ENCODE assay signal across 9 cellular contexts in genomic region chr1:6261615-6261995, GRCh38. TPM values are rescaled to one million over a fixed set of nuclear protein-coding genes. Genes with fewer than 3 reads are reported as not detected.
A peak's percentile ranks its signal among the peaks of the same experiment; 100 is the strongest.
DNase-seq lines count a peak whose midpoint lies in the region; ATAC-seq and TF ChIP-seq lines count a peak whose summit lies in the region.
"Had no signal": no experiment of that assay in that cellular context is flagged by ENCODE, and none has a peak within 500 bp of the region (broad histone marks: within the 10 kb centered on the region; RNA-seq: fewer than 3 reads in every experiment).

No MANE protein-coding gene starts in this region.

- H3K4me2 ChIP-seq in H9 (ENCODE audit: insufficient read depth, insufficient read length, low read length), result peak overlapping the region; percentile 32
- peak overlapping the region; percentile 82 for H3K4me2 ChIP-seq in fibroblast of lung (ENCODE audit: extremely low read depth, insufficient read depth, low read length)

- peaks cover 43% of the 10 kb centered on the region for H3K27me3 Mint-ChIP-seq in H9 (ENCODE audit: low read depth)

- TF ChIP-seq CTCF in H9 (conservative IDR thresholded peaks at IDR 0.05), result no peak
- no peak for TF ChIP-seq CTCF in RWPE1 (conservative IDR thresholded peaks at IDR 0.05; ENCODE audit: low read depth)
- TF ChIP-seq CTCF in fibroblast of lung (conservative IDR thresholded peaks at IDR 0.05 in 1 of 2, IDR thresholded peaks at IDR 0.05 in 1 of 2; ENCODE audit: low read depth in 1 of 2, low read length in 2 of 2), result no peak

- no peak overlapping the region for H4K91ac ChIP-seq in H9 (ENCODE audit: insufficient read length, low read depth, low read length)

- no peak overlapping the region for H2BK5ac ChIP-seq in H9 (ENCODE audit: insufficient read length, low read length)

- no peaks in the 10 kb centered on the region for H3K36me3 ChIP-seq in fibroblast of lung (ENCODE audit: control insufficient read depth, insufficient read depth, low read length)
- no peaks in the 10 kb centered on the region for H3K36me3 ChIP-seq in rectal smooth muscle tissue (ENCODE audit: control insufficient read depth, insufficient read depth, low read length)

- H3K79me1 ChIP-seq in H9 (ENCODE audit: insufficient read depth, low read depth, low read length, poor library complexity, severe bottlenecking), result no peaks in the 10 kb centered on the region

- no peak overlapping the region for H4K5ac ChIP-seq in H9 (ENCODE audit: insufficient read length, low read depth, low read length)

- no peak overlapping the region for H3T11ph ChIP-seq in H9 (ENCODE audit: low read length)

- H2AFZ ChIP-seq in H9 (ENCODE audit: low read length) (no peak overlapping the region), fibroblast of lung (ENCODE audit: low read length) (no peak overlapping the region)

- peaks cover 7% of the 10 kb centered on the region; the same call in 1 of the 2 replicates for H3K27me3 ChIP-seq in H9 (ENCODE audit: insufficient read depth, low read length)
- no peaks in the 10 kb centered on the region for H3K27me3 ChIP-seq in fibroblast of lung (ENCODE audit: control insufficient read depth, insufficient read depth, low read length)
- H3K27me3 ChIP-seq in rectal smooth muscle tissue (ENCODE audit: control insufficient read depth, insufficient read depth, low read length), result peaks cover 5% of the 10 kb centered on the region

- H3K4ac ChIP-seq in H9 (ENCODE audit: low read depth, low read length), result no peak overlapping the region

- H4K20me1 ChIP-seq in H9 (ENCODE audit: control insufficient read depth, insufficient read depth, insufficient read length), result no peaks in the 10 kb centered on the region
- no peaks in the 10 kb centered on the region for H4K20me1 ChIP-seq in fibroblast of lung (ENCODE audit: control insufficient read depth, extremely low read depth, insufficient read depth, low read length)

- no peak overlapping the region for H2BK120ac ChIP-seq in H9 (ENCODE audit: low read depth, low read length, poor library complexity, severe bottlenecking)

- H3K9ac ChIP-seq in H9 (ENCODE audit: extremely low read depth, insufficient read length, low read length) (no peak overlapping the region), fibroblast of lung (ENCODE audit: insufficient read depth, low read length) (no peak overlapping the region), rectal smooth muscle tissue (ENCODE audit: low read length) (no peak overlapping the region)

- H3K4me3 Mint-ChIP-seq in H9, result peak overlapping the region; percentile 59 to 83

- H3K36me3 Mint-ChIP-seq in H9 (ENCODE audit: insufficient read depth in 1 of 3, low read depth in 3 of 3), result peaks cover 0 to 4% (median 0%) of the 10 kb centered on the region in 3 experiments; a peak in 2 of 7 replicates

- H3K18ac ChIP-seq in H9 (ENCODE audit: insufficient read length, low read depth, low read length), result no peak overlapping the region

- peak; percentile 75 for DNase-seq in H9
- no peak for DNase-seq in RWPE1 (ENCODE audit: low spot score)
- no peak for DNase-seq in fibroblast of lung (ENCODE audit: low read depth in 2 of 2)
- no peak for DNase-seq in activated CD4-positive, CD25-positive, alpha-beta regulatory T cell (lab: John Stamatoyannopoulos, UW)
- no peak for DNase-seq in SIG-M5 treated with dmso at 0.1 percent for 504 hours (lab: John Stamatoyannopoulos, UW; ENCODE audit: unreplicated experiment)
- no peak for DNase-seq in NK-92 treated with Interleukin-12 subunit alpha and Interleukin-12 subunit beta, amount 100 ng/mL, for 24 hours (lab: John Stamatoyannopoulos, UW)

- H2BK15ac ChIP-seq in H9 (ENCODE audit: low read depth, low read length), result no peak overlapping the region

- no peak overlapping the region for H2BK20ac ChIP-seq in H9 (ENCODE audit: low read depth, low read length, poor library complexity, severe bottlenecking)

- H4K8ac ChIP-seq in H9 (replicated peaks; ENCODE audit: insufficient read length, low read depth, low read length), result no peak overlapping the region

- peaks cover 4% of the 10 kb centered on the region for H3K23me2 ChIP-seq in H9 (ENCODE audit: insufficient read length, low read depth, low read length, poor library complexity, severe bottlenecking)

- peak overlapping the region in 2 of 4 experiments; percentile 37 to 59 for H3K4me3 ChIP-seq in fibroblast of lung (replicated peaks in 1 of 4; ENCODE audit: control extremely low read depth in 1 of 4, insufficient read depth in 1 of 4, low read depth in 3 of 4, low read length in 4 of 4)
- peak overlapping the region; percentile 46 for H3K4me3 ChIP-seq in rectal smooth muscle tissue (ENCODE audit: low read length)

- POLR2A ChIA-PET in RWPE1 (lab: Yijun Ruan, JAX; ENCODE audit: low non-redundant PET), result no interaction called here

- WGBS in H9 (ENCODE audit: extremely low coverage, insufficient read length, low lambda C conversion rate), result no CpG with 5 or more reads among the region's 15 CpGs

- no peak for ATAC-seq in GM21381 (IDR thresholded peaks at IDR 0.05; ENCODE audit: unreplicated experiment)

- no peak overlapping the region for H3K27ac Mint-ChIP-seq in H9

- CTCF ChIA-PET in RWPE1 (lab: Yijun Ruan, JAX), result interaction anchor here (0.7 to 1.1 kb wide), 2 partner anchors 86 to 225 kb away, joined by 3 read pairs; no protein-coding TSS in a partner anchor

- no peaks in the 10 kb centered on the region for H3K4me1 ChIP-seq in H9 (ENCODE audit: insufficient read depth, low read length)
- peaks cover 13% of the 10 kb centered on the region for H3K4me1 ChIP-seq in fibroblast of lung (ENCODE audit: control insufficient read depth, extremely low read depth, insufficient read depth, low read length)
- no peaks in the 10 kb centered on the region for H3K4me1 ChIP-seq in rectal smooth muscle tissue (ENCODE audit: control insufficient read depth, insufficient read depth, low read length)

- no peak overlapping the region for H3K23ac ChIP-seq in H9 (ENCODE audit: insufficient read length, low read depth, low read length)

- H3K9me3 ChIP-seq in H9 (ENCODE audit: control insufficient read depth, low read depth, low read length) (no peaks in the 10 kb centered on the region), fibroblast of lung (ENCODE audit: control insufficient read depth, insufficient read depth, low read depth, low read length) (no peaks in the 10 kb centered on the region)

- no peaks in the 10 kb centered on the region for H3K79me2 ChIP-seq in H9 (ENCODE audit: insufficient read depth, low read length)
- H3K79me2 ChIP-seq in fibroblast of lung (ENCODE audit: control insufficient read depth, insufficient read depth, low read length), result no peaks in the 10 kb centered on the region

- no peak overlapping the region for H3K56ac ChIP-seq in H9 (ENCODE audit: insufficient read length, low read depth, low read length)

- no peak overlapping the region for H3K27ac ChIP-seq in H9 (ENCODE audit: insufficient read length, low read depth, low read length)
- H3K27ac ChIP-seq in RWPE1, result peak overlapping the region; percentile 90
- H3K27ac ChIP-seq in fibroblast of lung (ENCODE audit: insufficient read depth, low read length), result no peak overlapping the region
- H3K27ac ChIP-seq in rectal smooth muscle tissue (ENCODE audit: low read depth, low read length), result no peak overlapping the region

- H3K9me3 Mint-ChIP-seq in H9, result no peaks in the 10 kb centered on the region

- H3K4me1 Mint-ChIP-seq in H9, result peaks cover 4 to 11% of the 10 kb centered on the region in 2 experiments; a peak in 3 of 4 replicates

- H2AK5ac ChIP-seq in H9 (ENCODE audit: insufficient read length, low read length), result no peak overlapping the region

- H2BK12ac ChIP-seq in H9 (ENCODE audit: insufficient read length, low read depth, low read length), result no peak overlapping the region

- no peak overlapping the region for H3K14ac ChIP-seq in H9 (ENCODE audit: insufficient read depth, low read length)

RNA-seq across cellular contexts. Expression of gene GPR153, which starts 0.7 kb away (rescaled TPM):
- total RNA-seq in H9 (2021) (8.9 and 9.6 TPM in 2 replicates), fibroblast of lung (8.9 and 13.4 TPM in 2 replicates)
- polyA plus RNA-seq in fibroblast of lung, result 4.0 and 8.5 TPM in 2 replicates
- polyA plus RNA-seq in fibroblast of lung (2012), result 5.6 and 13.9 TPM in 2 replicates
- 12.9 and 21.1 TPM in 2 replicates for polyA minus RNA-seq in fibroblast of lung (ENCODE audit: low replicate concordance)

RNA-seq across cellular contexts. Expression of gene HES3, which starts 17.6 kb away (rescaled TPM):
- 89.9 and 93.4 TPM in 2 replicates for total RNA-seq in H9 (2021)
- not detected in 2 replicates for total RNA-seq in fibroblast of lung
- not detected in 2 replicates for polyA plus RNA-seq in fibroblast of lung
- not detected in 2 replicates for polyA plus RNA-seq in fibroblast of lung (2012)
- polyA minus RNA-seq in fibroblast of lung (ENCODE audit: low replicate concordance), result not detected in 2 replicates
- polyA plus RNA-seq: esophagus had no signal

RNA-seq across cellular contexts. Expression of gene ICMT, which starts 25.8 kb away (rescaled TPM):
- total RNA-seq in H9 (2021) (107 and 114 TPM in 2 replicates), fibroblast of lung (62.4 and 95.1 TPM in 2 replicates)
- 91.1 and 95.8 TPM in 2 replicates for polyA plus RNA-seq in fibroblast of lung
- polyA plus RNA-seq in fibroblast of lung (2012), result 58.9 and 63.8 TPM in 2 replicates
- 34.3 and 40.6 TPM in 2 replicates for polyA minus RNA-seq in fibroblast of lung (ENCODE audit: low replicate concordance)

RNA-seq across cellular contexts. Expression of gene RNF207, which starts 55.7 kb away (rescaled TPM):
- total RNA-seq in H9 (2021) (4.9 and 7.1 TPM in 2 replicates), fibroblast of lung (9.2 and 17.2 TPM in 2 replicates)
- polyA plus RNA-seq in fibroblast of lung, result 2.0 and 2.6 TPM in 2 replicates
- 0.90 and 1.6 TPM in 2 replicates for polyA plus RNA-seq in fibroblast of lung (2012)
- 4.7 and 12.2 TPM in 2 replicates for polyA minus RNA-seq in fibroblast of lung (ENCODE audit: low replicate concordance)

Comparison
In these comparisons a context has a peak if more than half of its experiments do, and no peak if none do; other contexts are left out.
1. RNA of gene HES3, which starts 17.6 kb away (total RNA-seq): 89.9 to 93.4 TPM in H9; not detected in fibroblast of lung; every median in the first group is over 10 times any median in the second.